8 cellular contexts compared by ENCODE assay signal in genomic region chr20:63273635-63274380, GRCh38. TPM values are rescaled to one million over a fixed set of nuclear protein-coding genes. Genes with fewer than 3 reads are reported as not detected.
A peak's percentile ranks its signal among the peaks of the same experiment; 100 is the strongest.
DNase-seq lines count a peak whose midpoint lies in the region; ATAC-seq lines count a peak whose summit lies in the region.

No MANE protein-coding gene starts in this region.

- WGBS in ectodermal cell, 2 experiments = 56 to 61% methylated on average over 18 of the region's 20 CpGs

- H3K27ac Mint-ChIP-seq in natural killer cell treated with Interleukin-12 subunit alpha and Interleukin-12 subunit beta and Interleukin-15 and Interleukin-18, amount 100 ng/mL, for 72 hours = peak overlapping the region; percentile 77 to 88

- H3K4me1 Mint-ChIP-seq in natural killer cell treated with Interleukin-12 subunit alpha and Interleukin-12 subunit beta and Interleukin-15 and Interleukin-18, amount 100 ng/mL, for 72 hours (ENCODE audit: low read depth in 2 of 2) = peaks cover 18 to 22% of the 10 kb centered on the region in 2 donors

- peak overlapping the region; percentile 90 for H3K4me3 ChIP-seq in NT2/D1 (ENCODE audit: insufficient read length, low read depth)
- peak overlapping the region; percentile 64 for H3K4me3 ChIP-seq in ectodermal cell (ENCODE audit: insufficient read depth, low read depth, low read length)

- DNase-seq in ELR (ENCODE audit: low read depth) (peak; percentile 97), NT2/D1 (ENCODE audit: low read depth, low spot score) (no peak), NCI-H345 treated with DMSO at 0.1 percent for 48 hours (lab: John Stamatoyannopoulos, UW; ENCODE audit: unreplicated experiment) (no peak), NCI-H446 (lab: John Stamatoyannopoulos, UW) (no peak)
- DNase-seq in natural killer cell treated with Interleukin-12 subunit alpha and Interleukin-12 subunit beta and Interleukin-15 and Interleukin-18, amount 100 ng/mL, for 72 hours (ENCODE audit: low spot score) = no peak

- peak overlapping the region; percentile 91 for H3K9ac ChIP-seq in NT2/D1 (ENCODE audit: insufficient read length, low read depth)

- H3K4me1 ChIP-seq in NT2/D1 (ENCODE audit: insufficient read depth, insufficient read length) = peaks cover 21% of the 10 kb centered on the region
- H3K4me1 ChIP-seq in ectodermal cell (ENCODE audit: control insufficient read depth, insufficient read depth, low read length) = peaks cover 7% of the 10 kb centered on the region

- H3K27ac ChIP-seq in ectodermal cell (ENCODE audit: insufficient read depth, low read depth, low read length, poor library complexity, severe bottlenecking) = no peak overlapping the region

- H3K4me3 Mint-ChIP-seq in natural killer cell treated with Interleukin-12 subunit alpha and Interleukin-12 subunit beta and Interleukin-15 and Interleukin-18, amount 100 ng/mL, for 72 hours = peak overlapping the region; percentile 95

- H3K36me3 ChIP-seq in NT2/D1 (ENCODE audit: insufficient read depth, insufficient read length, low read length) (peaks cover 62% of the 10 kb centered on the region), ectodermal cell (ENCODE audit: control insufficient read depth, insufficient read depth, low read length) (peaks cover 12% of the 10 kb centered on the region)

- no peak for ATAC-seq in natural killer cell treated with Interleukin-12 subunit alpha and Interleukin-12 subunit beta and Interleukin-15 and Interleukin-18, amount 100 ng/mL, for 72 hours
- no peak for ATAC-seq in HG03196 (IDR thresholded peaks at IDR 0.05; ENCODE audit: unreplicated experiment)
- no peak for ATAC-seq in HG02938 (IDR thresholded peaks at IDR 0.05; ENCODE audit: unreplicated experiment)

- H3K9me3 ChIP-seq in NT2/D1 (ENCODE audit: insufficient read depth, low read length) = no peaks in the 10 kb centered on the region
- H3K9me3 ChIP-seq in ectodermal cell (ENCODE audit: control insufficient read depth, low read length) = no peaks in the 10 kb centered on the region

- no peaks in the 10 kb centered on the region for H3K27me3 ChIP-seq in NT2/D1 (ENCODE audit: insufficient read depth, insufficient read length)
- no peaks in the 10 kb centered on the region for H3K27me3 ChIP-seq in ectodermal cell (ENCODE audit: control insufficient read depth, insufficient read depth, low read length, poor library complexity, severe bottlenecking)

- H3K27me3 Mint-ChIP-seq in natural killer cell treated with Interleukin-12 subunit alpha and Interleukin-12 subunit beta and Interleukin-15 and Interleukin-18, amount 100 ng/mL, for 72 hours = no peaks in the 10 kb centered on the region

- H3K9me3 Mint-ChIP-seq in natural killer cell treated with Interleukin-12 subunit alpha and Interleukin-12 subunit beta and Interleukin-15 and Interleukin-18, amount 100 ng/mL, for 72 hours = no peaks in the 10 kb centered on the region

- H3K36me3 Mint-ChIP-seq in natural killer cell treated with Interleukin-12 subunit alpha and Interleukin-12 subunit beta and Interleukin-15 and Interleukin-18, amount 100 ng/mL, for 72 hours = no peaks in the 10 kb centered on the region

RNA-seq across cellular contexts. Expression of gene ARFGAP1, which starts 1.2 kb away (rescaled TPM):
- polyA plus RNA-seq in ectodermal cell (2013, experiment 1 of 4) = 106 TPM
- polyA plus RNA-seq in ectodermal cell (2013, experiment 2 of 4) = 99.8 TPM
- 76.2 TPM for polyA plus RNA-seq in ectodermal cell (2013, experiment 3 of 4)
- polyA plus RNA-seq in ectodermal cell (2013, experiment 4 of 4) = 99.6 TPM
- 100 to 1,000 TPM in 1 of 2 donors, 10 to 100 TPM in 1; 87.2 to 144 TPM for total RNA-seq in natural killer cell treated with Interleukin-12 subunit alpha and Interleukin-12 subunit beta and Interleukin-15 and Interleukin-18, amount 100 ng/mL, for 72 hours

RNA-seq across cellular contexts. Expression of gene COL20A1, which starts 19.2 kb away (rescaled TPM):
- polyA plus RNA-seq in ectodermal cell (2013, experiment 1 of 4) = not detected
- 0.14 TPM for polyA plus RNA-seq in ectodermal cell (2013, experiment 2 of 4)
- 0.27 TPM for polyA plus RNA-seq in ectodermal cell (2013, experiment 3 of 4)
- polyA plus RNA-seq in ectodermal cell (2013, experiment 4 of 4) = 0.12 TPM
- not detected for total RNA-seq in natural killer cell treated with Interleukin-12 subunit alpha and Interleukin-12 subunit beta and Interleukin-15 and Interleukin-18, amount 100 ng/mL, for 72 hours

RNA-seq across cellular contexts. Expression of gene NKAIN4, which starts 19.5 kb away (rescaled TPM):
- 15.2 TPM for polyA plus RNA-seq in ectodermal cell (2013, experiment 1 of 4)
- 21.6 TPM for polyA plus RNA-seq in ectodermal cell (2013, experiment 2 of 4)
- 17.0 TPM for polyA plus RNA-seq in ectodermal cell (2013, experiment 3 of 4)
- 25.5 TPM for polyA plus RNA-seq in ectodermal cell (2013, experiment 4 of 4)
- total RNA-seq in natural killer cell treated with Interleukin-12 subunit alpha and Interleukin-12 subunit beta and Interleukin-15 and Interleukin-18, amount 100 ng/mL, for 72 hours = not detected

RNA-seq across cellular contexts. Expression of gene BIRC7, which starts 38.1 kb away (rescaled TPM):
- not detected for polyA plus RNA-seq in ectodermal cell (2013, experiment 1 of 4)
- polyA plus RNA-seq in ectodermal cell (2013, experiment 2 of 4) = not detected
- not detected for polyA plus RNA-seq in ectodermal cell (2013, experiment 3 of 4)
- polyA plus RNA-seq in ectodermal cell (2013, experiment 4 of 4) = not detected
- not detected for total RNA-seq in natural killer cell treated with Interleukin-12 subunit alpha and Interleukin-12 subunit beta and Interleukin-15 and Interleukin-18, amount 100 ng/mL, for 72 hours

RNA-seq across cellular contexts. Expression of gene YTHDF1, which starts 57.9 kb away (rescaled TPM):
- polyA plus RNA-seq in ectodermal cell (2013, experiment 1 of 4) = 50.6 TPM
- polyA plus RNA-seq in ectodermal cell (2013, experiment 2 of 4) = 52.9 TPM
- polyA plus RNA-seq in ectodermal cell (2013, experiment 3 of 4) = 37.7 TPM
- polyA plus RNA-seq in ectodermal cell (2013, experiment 4 of 4) = 38.7 TPM
- 10 to 100 TPM; 38.2 to 47.6 TPM for total RNA-seq in natural killer cell treated with Interleukin-12 subunit alpha and Interleukin-12 subunit beta and Interleukin-15 and Interleukin-18, amount 100 ng/mL, for 72 hours
